1 cellular context compared by ENCODE assay signal in the genomic region with DNA sequence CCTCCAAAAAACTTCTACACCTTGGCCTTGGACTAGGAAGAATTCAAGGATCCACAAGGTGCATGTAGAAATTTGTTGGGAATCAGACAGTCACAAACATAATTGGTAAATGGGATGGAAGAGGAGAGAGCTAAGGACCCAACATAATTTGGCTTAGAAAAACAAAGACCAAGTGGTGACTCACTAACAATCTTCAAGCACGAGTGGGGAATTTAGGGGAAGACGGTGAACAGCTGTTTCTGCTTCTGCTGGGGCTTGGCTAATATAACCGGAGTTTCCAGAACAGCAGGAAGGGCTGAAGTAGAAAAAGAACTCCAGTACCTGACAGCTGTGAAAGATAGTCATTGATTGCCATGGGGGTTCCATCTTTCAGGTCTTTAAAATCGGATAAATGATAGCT.
A peak's percentile ranks its signal among the peaks of the same experiment; 100 is the strongest.
TF ChIP-seq lines count a peak whose summit lies in the region.

No MANE protein-coding gene starts in this region.

TF ChIP-seq in IMR-90, 13 proteins besides CTCF, POLR2A, EP300 and RAD21 (continued from another document):
- peak; percentile 68; the same call in 1 of the 2 replicates for TF ChIP-seq FOS (IDR thresholded peaks at IDR 0.05; ENCODE audit: low read depth, low read length)
- no peak for TF ChIP-seq CHD1 (IDR thresholded peaks at IDR 0.05; ENCODE audit: low read depth, low read length)
- TF ChIP-seq, protein P1, sequence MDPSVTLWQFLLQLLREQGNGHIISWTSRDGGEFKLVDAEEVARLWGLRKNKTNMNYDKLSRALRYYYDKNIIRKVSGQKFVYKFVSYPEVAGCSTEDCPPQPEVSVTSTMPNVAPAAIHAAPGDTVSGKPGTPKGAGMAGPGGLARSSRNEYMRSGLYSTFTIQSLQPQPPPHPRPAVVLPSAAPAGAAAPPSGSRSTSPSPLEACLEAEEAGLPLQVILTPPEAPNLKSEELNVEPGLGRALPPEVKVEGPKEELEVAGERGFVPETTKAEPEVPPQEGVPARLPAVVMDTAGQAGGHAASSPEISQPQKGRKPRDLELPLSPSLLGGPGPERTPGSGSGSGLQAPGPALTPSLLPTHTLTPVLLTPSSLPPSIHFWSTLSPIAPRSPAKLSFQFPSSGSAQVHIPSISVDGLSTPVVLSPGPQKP (IDR thresholded peaks at IDR 0.05; ENCODE audit: borderline replicate concordance, low read depth, low read length): no peak
